ENCODE assay signal across 24 cellular contexts in genomic region chr6:149004664-149005063, GRCh38.
"Had no signal": no experiment of that assay in that cellular context is flagged by ENCODE, and none has a peak within 500 bp of the region (broad histone marks: within the 10 kb centered on the region; RNA-seq: fewer than 3 reads in every experiment).

No MANE protein-coding gene starts in this region.

- H3K36me3 ChIP-seq: esophagus squamous epithelium, gastrocnemius medialis, heart right ventricle, left lung, lower lobe of right lung had no signal

- FAIRE-seq: colon, endothelial cell of umbilical vein, islet of Langerhans, keratinocyte had no signal

- H3K27ac Mint-ChIP-seq: naive thymus-derived CD4-positive, alpha-beta T cell had no signal

- H3K4me3 ChIP-seq: coronary artery, dorsolateral prefrontal cortex, esophagus squamous epithelium, gastrocnemius medialis, heart right ventricle, left lung, lower lobe of right lung had no signal

- H3K4me3 Mint-ChIP-seq: naive thymus-derived CD4-positive, alpha-beta T cell had no signal

- ATAC-seq: gastrocnemius medialis; heart right ventricle; left cardiac atrium; left lung; left ventricle myocardium superior; lower lobe of right lung; naive thymus-derived CD4-positive, alpha-beta T cell had no signal

- H3K27ac ChIP-seq: coronary artery, dorsolateral prefrontal cortex, esophagus squamous epithelium, gastrocnemius medialis, heart right ventricle, left lung, lower lobe of right lung had no signal

- H3K27me3 ChIP-seq: dorsolateral prefrontal cortex, esophagus squamous epithelium, gastrocnemius medialis, heart right ventricle, left lung had no signal

- DNase-seq: dermis blood vessel endothelial cell; dorsolateral prefrontal cortex; effector CD4-positive, alpha-beta T cell; effector memory CD4-positive, alpha-beta T cell; esophagus squamous epithelium; foreskin fibroblast; foreskin melanocyte; gastrocnemius medialis; glutamatergic neuron; head of caudate nucleus; heart right ventricle; hippocampal formation; left cardiac atrium; left lung; left ventricle myocardium superior; lower lobe of right lung; mesendoderm; midbrain; naive thymus-derived CD4-positive, alpha-beta T cell had no signal
